Comparison of ENCODE assay signal across 23 cellular contexts in genomic region chr5:107630184-107630583, GRCh38.
DNase-seq lines count a peak whose midpoint lies in the region; ATAC-seq and FAIRE-seq lines count a peak whose summit lies in the region.
"Had no signal": no experiment of that assay in that cellular context is flagged by ENCODE, and none has a peak within 500 bp of the region (broad histone marks: within the 10 kb centered on the region; RNA-seq: fewer than 3 reads in every experiment).

No MANE protein-coding gene starts in this region.

- no peak for ATAC-seq in GM18861 (IDR thresholded peaks at IDR 0.05; ENCODE audit: unreplicated experiment)
- ATAC-seq: HCT116 had no signal

- peak overlapping the region; percentile 32 to 64 for H3K27ac ChIP-seq in mucosa of rectum (ENCODE audit: low read depth in 2 of 2, low read length in 2 of 2)
- H3K27ac ChIP-seq: BLaER1, PC-9, RWPE1, SJSA1 had no signal

- no peaks in the 10 kb centered on the region for H3K27me3 ChIP-seq in mucosa of rectum (ENCODE audit: control insufficient read depth in 2 of 2, insufficient read depth in 2 of 2, low read length in 2 of 2)
- H3K27me3 ChIP-seq: BLaER1 had no signal

- peaks cover 0 to 5% of the 10 kb centered on the region in 2 donors for H3K4me1 ChIP-seq in mucosa of rectum (ENCODE audit: control insufficient read depth in 2 of 2, insufficient read depth in 2 of 2, low read length in 2 of 2)
- H3K4me1 ChIP-seq: Caco-2, SJSA1 had no signal

- FAIRE-seq in colon (lab: Jason Lieb, UNC) = peak; percentile 93
- FAIRE-seq: H1 had no signal

- H3K36me3 ChIP-seq in mucosa of rectum (ENCODE audit: control insufficient read depth in 2 of 2, insufficient read depth in 2 of 2, low read length in 2 of 2) = no peaks in the 10 kb centered on the region
- H3K36me3 ChIP-seq: BLaER1, SJSA1 had no signal

- H3K9me3 ChIP-seq in mucosa of rectum (ENCODE audit: control insufficient read depth in 2 of 2, low read length in 2 of 2) = no peaks in the 10 kb centered on the region
- H3K9me3 ChIP-seq: BLaER1, Caco-2, SJSA1 had no signal

- no peak overlapping the region for H3K9ac ChIP-seq in mucosa of rectum (ENCODE audit: low read depth in 1 of 2, low read length in 2 of 2)
- H3K9ac ChIP-seq: BLaER1 had no signal

- H3K4me3 ChIP-seq in mucosa of rectum (ENCODE audit: low read length in 2 of 2) = no peak overlapping the region
- H3K4me3 ChIP-seq: BLaER1, PC-9, SJSA1 had no signal

- DNase-seq in DMS53 (lab: John Stamatoyannopoulos, UW) (peak; percentile 70), NCI-H526 treated with DMSO at 0.1 percent for 48 hours (lab: John Stamatoyannopoulos, UW) (peak; percentile 61), OCI-M2 (lab: John Stamatoyannopoulos, UW; ENCODE audit: unreplicated experiment) (no peak), NCI-H226 (no peak)
- DNase-seq: Caco-2; CD4-positive, alpha-beta memory T cell; DMS 273 treated with DMSO at 0.1 percent for 48 hours; MV-4-11; NCI-H1417; NCI-H1694 treated with DMSO at 0.1 percent for 48 hours; NCI-H2081 treated with DMSO at 0.1 percent for 48 hours; NCI-H446 treated with DMSO at 0.1 percent for 48 hours; NCI-H82; T-helper 1 cell had no signal

Comparison
In these comparisons a context has a peak if more than half of its experiments do, and no peak if none do; other contexts are left out.
1. DNase-seq: peak in DMS53 (single experiment) and NCI-H526 treated with DMSO at 0.1 percent for 48 hours (single experiment); none in OCI-M2 (single experiment) and NCI-H226 (single experiment).